9 cellular contexts compared by ENCODE assay signal in genomic region chr19:12790628-12791344, GRCh38. TPM values are rescaled to one million over a fixed set of nuclear protein-coding genes. Genes with fewer than 3 reads are reported as not detected.
A peak's percentile ranks its signal among the peaks of the same experiment; 100 is the strongest.
DNase-seq lines count a peak whose midpoint lies in the region; ATAC-seq and TF ChIP-seq lines count a peak whose summit lies in the region.
"Had no signal": no experiment of that assay in that cellular context is flagged by ENCODE, and none has a peak within 500 bp of the region (broad histone marks: within the 10 kb centered on the region; RNA-seq: fewer than 3 reads in every experiment).

No MANE protein-coding gene starts in this region.

- peak overlapping the region; percentile 98 for H3K27ac Mint-ChIP-seq in osteocyte (ENCODE audit: unreplicated experiment)

- H3K4me1 ChIP-seq in OCI-LY7 (ENCODE audit: insufficient read depth, low read length, poor library complexity, severe bottlenecking) = peaks cover 48% of the 10 kb centered on the region
- H3K4me1 ChIP-seq in endocrine pancreas (ENCODE audit: control insufficient read depth, insufficient read depth, low read length) = peaks cover 6% of the 10 kb centered on the region

- no peaks in the 10 kb centered on the region for H3K27me3 ChIP-seq in endocrine pancreas (ENCODE audit: control insufficient read depth, insufficient read depth, low read length)

- H3K36me3 ChIP-seq in OCI-LY7 (ENCODE audit: insufficient read depth, low read length) = no peaks in the 10 kb centered on the region
- no peaks in the 10 kb centered on the region for H3K36me3 ChIP-seq in endocrine pancreas (ENCODE audit: control insufficient read depth, insufficient read depth, low read length)

- BruUV-seq in OCI-LY7 (replicated peaks; lab: Mats Ljungman, UMichigan) = no TSS peak

- no peaks in the 10 kb centered on the region for H3K9me2 ChIP-seq in OCI-LY7 (ENCODE audit: insufficient read depth, low read length)

- peak overlapping the region; percentile 96 for H3K4me3 Mint-ChIP-seq in osteocyte (ENCODE audit: unreplicated experiment)

- H3K36me3 Mint-ChIP-seq in osteocyte (ENCODE audit: unreplicated experiment) = peaks cover 2% of the 10 kb centered on the region

- H3K9ac ChIP-seq in endocrine pancreas (ENCODE audit: control insufficient read depth, insufficient read depth, low read length) = peak overlapping the region; percentile 91

- peak overlapping the region; percentile 77 for H3K27ac ChIP-seq in OCI-LY7 (ENCODE audit: low read depth, low read length, poor library complexity, severe bottlenecking)

- intact Hi-C loops in OCI-LY7 (cut with micrococcal nuclease; ENCODE audit: unreplicated experiment) = loop anchor here (1.0 to 5.0 kb wide), 2 partner anchors 13 to 68 kb away; partner anchors contain the start of gene TNPO2

- peak overlapping the region; percentile 35; the same call in 1 of the 2 replicates for H2AFZ ChIP-seq in OCI-LY7 (ENCODE audit: low read length)

- in situ Hi-C loops in Caki2 (cut with HindIII; ENCODE audit: low pct_unique_long_range_greater_than_20kb, low sequenced_read_pairs) = no loop called here

- H3K9me3 ChIP-seq in OCI-LY7 (ENCODE audit: low read length) = no peaks in the 10 kb centered on the region
- no peaks in the 10 kb centered on the region for H3K9me3 ChIP-seq in endocrine pancreas (ENCODE audit: control insufficient read depth, low read length)

- peak overlapping the region; percentile 95 for H3K4me2 ChIP-seq in OCI-LY7 (ENCODE audit: low read length)

- peak; percentile 26 for DNase-seq in Caki2 (ENCODE audit: low read depth)
- DNase-seq in OCI-LY7 (ENCODE audit: low spot score) = peak; percentile 19
- DNase-seq in osteocyte (ENCODE audit: extremely low spot score, unreplicated experiment) = no peak
- DNase-seq in NCI-H446 (lab: John Stamatoyannopoulos, UW) = no peak
- no peak for DNase-seq in NCI-H524 treated with DMSO at 0.1 percent for 48 hours (lab: John Stamatoyannopoulos, UW)

- no peak for TF ChIP-seq CTCF in OCI-LY7 (conservative IDR thresholded peaks at IDR 0.05; ENCODE audit: low read length)
- no peak for TF ChIP-seq CTCF in osteocyte (IDR thresholded peaks at IDR 0.05)

- H4K20me1 ChIP-seq in OCI-LY7 (ENCODE audit: insufficient read depth, low read length) = no peaks in the 10 kb centered on the region; the same call in 1 of the 2 replicates

- POLR2A ChIA-PET in OCI-LY7 (lab: Charles Lee) = interaction anchor here (1.2 to 2.2 kb wide), 3 partner anchors 8 to 14 kb away, joined by 5 to 10 read pairs (median 5); partner anchors contain the start of gene THSD8

- no peaks in the 10 kb centered on the region for H3K27me3 Mint-ChIP-seq in osteocyte (ENCODE audit: unreplicated experiment)

- no peak for ATAC-seq in HG03139 (IDR thresholded peaks at IDR 0.05; ENCODE audit: unreplicated experiment)
- ATAC-seq in HG02571 (IDR thresholded peaks at IDR 0.05; ENCODE audit: unreplicated experiment) = no peak

- H3K9me3 Mint-ChIP-seq in osteocyte (ENCODE audit: unreplicated experiment) = no peaks in the 10 kb centered on the region

- H3K4me1 Mint-ChIP-seq in osteocyte (ENCODE audit: unreplicated experiment) = peaks cover 46% of the 10 kb centered on the region

- CTCF ChIA-PET in OCI-LY7 (lab: Charles Lee; ENCODE audit: unreplicated experiment) = interaction anchor here (2.8 kb wide), 1 partner anchor 13 kb away, joined by 20 read pairs; no protein-coding TSS in a partner anchor

- H3K79me2 ChIP-seq in OCI-LY7 (ENCODE audit: insufficient read depth, low read depth, low read length) = peaks cover 8% of the 10 kb centered on the region

- H3K4me3 ChIP-seq in OCI-LY7 (ENCODE audit: low read depth, low read length, poor library complexity, severe bottlenecking) (peak overlapping the region; percentile 84), endocrine pancreas (ENCODE audit: control insufficient read depth, insufficient read depth, low read length) (peak overlapping the region; percentile 44)

RNA-seq across cellular contexts. Expression of gene JUNB, which starts 0.5 kb away (rescaled TPM):
- 63.3 and 74.5 TPM in 2 replicates for total RNA-seq in Caki2 (2014; rRNA removed; shearing (Covaris generic); ENCODE audit: low replicate concordance)
- 43.7 and 45.5 TPM in 2 replicates for total RNA-seq in OCI-LY7 (2014; rRNA removed; shearing (Covaris generic))
- total RNA-seq in OCI-LY7 (2022) (31.8 TPM in 2 replicates), osteocyte (141 and 158 TPM in 2 replicates)

RNA-seq across cellular contexts. Expression of gene PRDX2, which starts 10.8 kb away (rescaled TPM):
- not detected in 2 replicates for total RNA-seq in Caki2 (2014; rRNA removed; shearing (Covaris generic); ENCODE audit: low replicate concordance)
- 344 and 399 TPM in 2 replicates for total RNA-seq in OCI-LY7 (2014; rRNA removed; shearing (Covaris generic))
- total RNA-seq in OCI-LY7 (2022) = 345 and 357 TPM in 2 replicates
- total RNA-seq in osteocyte = 235 TPM in 2 replicates

RNA-seq across cellular contexts. Expression of gene THSD8, which starts 11.1 kb away (rescaled TPM):
- total RNA-seq in Caki2 (2014; rRNA removed; shearing (Covaris generic); ENCODE audit: low replicate concordance) = not detected in 2 replicates
- not detected in 2 replicates for total RNA-seq in OCI-LY7 (2014; rRNA removed; shearing (Covaris generic))
- total RNA-seq in OCI-LY7 (2022) = 42.7 and 42.8 TPM in 2 replicates
- total RNA-seq in osteocyte = 8.2 and 8.4 TPM in 2 replicates
- total RNA-seq: M059J had no signal

RNA-seq across cellular contexts. Expression of gene HOOK2, which starts 15.4 kb away (rescaled TPM):
- 17.8 and 18.1 TPM in 2 replicates for total RNA-seq in Caki2 (2014; rRNA removed; shearing (Covaris generic); ENCODE audit: low replicate concordance)
- total RNA-seq in OCI-LY7 (2014; rRNA removed; shearing (Covaris generic)) = 7.4 and 9.1 TPM in 2 replicates
- total RNA-seq in OCI-LY7 (2022) = 28.8 and 29.4 TPM in 2 replicates
- total RNA-seq in osteocyte = 24.6 and 26.8 TPM in 2 replicates

RNA-seq across cellular contexts. Expression of gene RNASEH2A, which starts 15.6 kb away (rescaled TPM):
- total RNA-seq in Caki2 (2014; rRNA removed; shearing (Covaris generic); ENCODE audit: low replicate concordance) = 94.5 and 126 TPM in 2 replicates
- 115 and 130 TPM in 2 replicates for total RNA-seq in OCI-LY7 (2014; rRNA removed; shearing (Covaris generic))
- total RNA-seq in OCI-LY7 (2022) (86.0 and 90.5 TPM in 2 replicates), osteocyte (7.6 and 10.0 TPM in 2 replicates)

Comparison
In these comparisons a context has a peak if more than half of its experiments do, and no peak if none do; other contexts are left out.
1. DNase-seq: peak in Caki2 (single experiment) and OCI-LY7 (single experiment); none in osteocyte (single experiment), NCI-H446 (0 of 2) and NCI-H524 treated with DMSO at 0.1 percent for 48 hours (single experiment).
2. RNA of gene PRDX2, which starts 10.8 kb away (total RNA-seq): 344 to 399 TPM in OCI-LY7 and 235 TPM in osteocyte; not detected in Caki2; every median in the first group is over 100 times any median in the second.